1 cellular context compared by ENCODE assay signal in the genomic region with DNA sequence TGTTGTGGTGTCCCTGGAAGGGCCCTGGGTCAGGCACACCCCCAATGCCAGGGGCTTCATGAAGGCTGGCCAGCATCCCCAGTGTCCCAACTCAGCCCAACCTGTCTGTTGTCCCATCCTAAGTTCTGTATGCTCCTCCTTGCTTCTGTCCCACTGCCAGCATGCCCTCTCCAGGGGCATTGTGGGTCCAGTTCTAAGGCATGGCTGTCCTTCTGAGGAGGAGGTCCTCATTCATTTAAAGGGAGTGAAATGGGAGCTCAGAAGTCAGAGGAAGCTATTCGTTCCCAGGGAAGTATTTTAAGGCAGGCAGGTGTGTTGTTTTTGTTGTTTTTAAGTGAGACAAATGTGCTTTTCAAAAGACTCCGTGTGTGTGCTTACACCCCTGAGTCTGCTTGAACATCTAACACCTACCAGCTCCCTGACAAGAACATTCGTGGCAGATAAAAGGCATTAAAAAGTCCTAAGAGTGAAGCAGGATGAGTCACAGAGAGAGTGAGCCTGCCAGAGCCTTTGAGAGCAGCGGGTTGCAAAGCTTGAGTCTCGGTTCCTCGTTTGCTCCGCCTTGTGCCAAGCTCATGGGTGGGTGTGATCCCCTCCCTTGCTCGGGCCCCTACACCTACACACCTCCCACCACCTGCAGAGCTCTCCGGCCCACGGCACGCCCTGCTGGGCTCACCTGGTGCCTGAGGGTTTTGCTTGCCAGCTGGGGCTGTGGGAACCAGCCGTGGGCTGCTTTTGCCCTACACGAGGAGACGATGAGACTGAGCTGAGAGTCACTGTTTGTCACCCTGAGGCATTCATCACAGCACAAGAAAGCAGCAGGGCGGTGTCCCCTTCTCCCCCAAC.
TF ChIP-seq lines count a peak whose summit lies in the region.

No MANE protein-coding gene starts in this region.

TF ChIP-seq in HepG2, 621 proteins besides CTCF, POLR2A, EP300 and RAD21 (continued from another document):
- TF ChIP-seq, protein P1, sequence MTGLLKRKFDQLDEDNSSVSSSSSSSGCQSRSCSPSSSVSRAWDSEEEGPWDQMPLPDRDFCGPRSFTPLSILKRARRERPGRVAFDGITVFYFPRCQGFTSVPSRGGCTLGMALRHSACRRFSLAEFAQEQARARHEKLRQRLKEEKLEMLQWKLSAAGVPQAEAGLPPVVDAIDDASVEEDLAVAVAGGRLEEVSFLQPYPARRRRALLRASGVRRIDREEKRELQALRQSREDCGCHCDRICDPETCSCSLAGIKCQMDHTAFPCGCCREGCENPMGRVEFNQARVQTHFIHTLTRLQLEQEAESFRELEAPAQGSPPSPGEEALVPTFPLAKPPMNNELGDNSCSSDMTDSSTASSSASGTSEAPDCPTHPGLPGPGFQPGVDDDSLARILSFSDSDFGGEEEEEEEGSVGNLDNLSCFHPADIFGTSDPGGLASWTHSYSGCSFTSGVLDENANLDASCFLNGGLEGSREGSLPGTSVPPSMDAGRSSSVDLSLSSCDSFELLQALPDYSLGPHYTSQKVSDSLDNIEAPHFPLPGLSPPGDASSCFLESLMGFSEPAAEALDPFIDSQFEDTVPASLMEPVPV (CRISPR knock-in tag; IDR thresholded peaks at IDR 0.05) = no peak
- TF ChIP-seq ZNF556 (CRISPR knock-in tag; IDR thresholded peaks at IDR 0.05; ENCODE audit: borderline replicate concordance) (no peak), LCORL (IDR thresholded peaks at IDR 0.05) (no peak), LCORL (CRISPR knock-in tag; IDR thresholded peaks at IDR 0.05) (no peak), TOPORS (CRISPR knock-in tag; IDR thresholded peaks at IDR 0.05) (no peak)
- TF ChIP-seq, protein P2, sequence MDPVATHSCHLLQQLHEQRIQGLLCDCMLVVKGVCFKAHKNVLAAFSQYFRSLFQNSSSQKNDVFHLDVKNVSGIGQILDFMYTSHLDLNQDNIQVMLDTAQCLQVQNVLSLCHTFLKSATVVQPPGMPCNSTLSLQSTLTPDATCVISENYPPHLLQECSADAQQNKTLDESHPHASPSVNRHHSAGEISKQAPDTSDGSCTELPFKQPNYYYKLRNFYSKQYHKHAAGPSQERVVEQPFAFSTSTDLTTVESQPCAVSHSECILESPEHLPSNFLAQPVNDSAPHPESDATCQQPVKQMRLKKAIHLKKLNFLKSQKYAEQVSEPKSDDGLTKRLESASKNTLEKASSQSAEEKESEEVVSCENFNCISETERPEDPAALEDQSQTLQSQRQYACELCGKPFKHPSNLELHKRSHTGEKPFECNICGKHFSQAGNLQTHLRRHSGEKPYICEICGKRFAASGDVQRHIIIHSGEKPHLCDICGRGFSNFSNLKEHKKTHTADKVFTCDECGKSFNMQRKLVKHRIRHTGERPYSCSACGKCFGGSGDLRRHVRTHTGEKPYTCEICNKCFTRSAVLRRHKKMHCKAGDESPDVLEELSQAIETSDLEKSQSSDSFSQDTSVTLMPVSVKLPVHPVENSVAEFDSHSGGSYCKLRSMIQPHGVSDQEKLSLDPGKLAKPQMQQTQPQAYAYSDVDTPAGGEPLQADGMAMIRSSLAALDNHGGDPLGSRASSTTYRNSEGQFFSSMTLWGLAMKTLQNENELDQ (CRISPR knock-in tag; IDR thresholded peaks at IDR 0.05; ENCODE audit: borderline replicate concordance) = no peak
